ENCODE assay signal across 12 cellular contexts in genomic region chr5:150140830-150141229, GRCh38. TPM values are rescaled to one million over a fixed set of nuclear protein-coding genes. Genes with fewer than 3 reads are reported as not detected.
DNase-seq lines count a peak whose midpoint lies in the region; ATAC-seq, FAIRE-seq and TF ChIP-seq lines count a peak whose summit lies in the region.
"Had no signal": no experiment of that assay in that cellular context is flagged by ENCODE, and none has a peak within 500 bp of the region (broad histone marks: within the 10 kb centered on the region; RNA-seq: fewer than 3 reads in every experiment).

No MANE protein-coding gene starts in this region.

- H3K27me3 Mint-ChIP-seq in neural crest cell (ENCODE audit: low read depth): no peaks in the 10 kb centered on the region
- peaks cover 9% of the 10 kb centered on the region for H3K27me3 Mint-ChIP-seq in stimulated activated memory B cell treated with anti-CD40 and anti-IgM and Interleukin-4, amounts not matched to agents 10 μg/mL and 1 μg/mL and 100 μg/mL, for 72 hours

- peaks cover 78% of the 10 kb centered on the region for H3K4me1 Mint-ChIP-seq in neural crest cell
- peaks cover 5% of the 10 kb centered on the region for H3K4me1 Mint-ChIP-seq in stimulated activated memory B cell treated with anti-CD40 and anti-IgM and Interleukin-4, amounts not matched to agents 10 μg/mL and 1 μg/mL and 100 μg/mL, for 72 hours

- H3K9me3 ChIP-seq in esophagus (ENCODE audit: control insufficient read depth in 2 of 2, insufficient read depth in 1 of 2, low read depth in 1 of 2, low read length in 1 of 2): no peaks in the 10 kb centered on the region

- H3K36me3 ChIP-seq in esophagus (ENCODE audit: control insufficient read depth in 2 of 2, insufficient read depth in 2 of 2, low read length in 1 of 2) (no peaks in the 10 kb centered on the region), urinary bladder (ENCODE audit: insufficient read depth) (no peaks in the 10 kb centered on the region)

- H3K36me3 Mint-ChIP-seq in neural crest cell (ENCODE audit: low read depth): no peaks in the 10 kb centered on the region
- H3K36me3 Mint-ChIP-seq in stimulated activated memory B cell treated with anti-CD40 and anti-IgM and Interleukin-4, amounts not matched to agents 10 μg/mL and 1 μg/mL and 100 μg/mL, for 72 hours: no peaks in the 10 kb centered on the region

- H3K27ac ChIP-seq in esophagus (ENCODE audit: low read depth in 2 of 2, low read length in 1 of 2) (peak overlapping the region; percentile 68 to 78), urinary bladder (ENCODE audit: low read depth) (peak overlapping the region; percentile 23)
- H3K27ac ChIP-seq: PC-9 had no signal

- 64 to 66% methylated on average over 11 of the region's 11 CpGs for WGBS in esophagus, 2 donors
- 36% methylated on average over 11 of the region's 11 CpGs for WGBS in urinary bladder

- TF ChIP-seq CTCF in neural crest cell (conservative IDR thresholded peaks at IDR 0.05): no peak
- TF ChIP-seq CTCF in D721Med (IDR thresholded peaks at IDR 0.05; ENCODE audit: insufficient read depth, missing control alignments): no peak

- H3K4me1 ChIP-seq in esophagus (ENCODE audit: control insufficient read depth in 2 of 2, insufficient read depth in 2 of 2, low read length in 1 of 2) (peaks cover 3 to 25% of the 10 kb centered on the region in 2 donors), urinary bladder (ENCODE audit: insufficient read depth) (no peaks in the 10 kb centered on the region)

- no peaks in the 10 kb centered on the region for H3K9me3 Mint-ChIP-seq in neural crest cell
- no peaks in the 10 kb centered on the region for H3K9me3 Mint-ChIP-seq in stimulated activated memory B cell treated with anti-CD40 and anti-IgM and Interleukin-4, amounts not matched to agents 10 μg/mL and 1 μg/mL and 100 μg/mL, for 72 hours
- H3K9me3 Mint-ChIP-seq: effector memory CD8-positive, alpha-beta T cell had no signal

- FAIRE-seq in D721Med (lab: Jason Lieb, UNC): no peak

- H3K27ac Mint-ChIP-seq in neural crest cell (ENCODE audit: unreplicated experiment): no peak overlapping the region
- no peak overlapping the region for H3K27ac Mint-ChIP-seq in stimulated activated memory B cell treated with anti-CD40 and anti-IgM and Interleukin-4, amounts not matched to agents 10 μg/mL and 1 μg/mL and 100 μg/mL, for 72 hours

- peak overlapping the region; percentile 11 for H3K4me3 Mint-ChIP-seq in neural crest cell
- H3K4me3 Mint-ChIP-seq in stimulated activated memory B cell treated with anti-CD40 and anti-IgM and Interleukin-4, amounts not matched to agents 10 μg/mL and 1 μg/mL and 100 μg/mL, for 72 hours: no peak overlapping the region
- H3K4me3 Mint-ChIP-seq: effector memory CD8-positive, alpha-beta T cell had no signal

- DNase-seq in RPMI7951 (ENCODE audit: low read depth) (peak; percentile 92), neural crest cell (ENCODE audit: low read depth, low spot score) (no peak), NCI-H1092 (lab: John Stamatoyannopoulos, UW) (no peak), D721Med (ENCODE audit: insufficient read length, low spot score) (no peak)
- DNase-seq: activated T-cell treated with anti-CD3 and anti-CD28 coated beads, Interleukin-2, amount 50 U/mL, for 48 hours; effector memory CD8-positive, alpha-beta T cell; islet precursor cell; NCI-H1436 treated with DMSO at 0.1 percent for 48 hours; PC-9 had no signal

- no peak for ATAC-seq in stimulated activated memory B cell treated with anti-CD40 and anti-IgM and Interleukin-4, amounts not matched to agents 10 μg/mL and 1 μg/mL and 100 μg/mL, for 72 hours
- ATAC-seq: effector memory CD8-positive, alpha-beta T cell had no signal

- H3K4me3 ChIP-seq in esophagus (ENCODE audit: low read depth in 1 of 2, low read length in 2 of 2) (no peak overlapping the region), urinary bladder (ENCODE audit: low read depth, low read length) (no peak overlapping the region)
- H3K4me3 ChIP-seq: PC-9 had no signal

- H3K27me3 ChIP-seq in esophagus (ENCODE audit: control insufficient read depth in 1 of 2, insufficient read depth in 2 of 2, low read length in 2 of 2): no peaks in the 10 kb centered on the region

RNA-seq across cellular contexts. Expression of gene PDGFRB, which starts 14.8 kb away (rescaled TPM):
- 58.6 and 67.6 TPM in 2 replicates for total RNA-seq in RPMI7951 (2014; rRNA removed; shearing (Covaris generic))
- 1 to 10 TPM; 7.9 to 9.6 TPM for polyA plus RNA-seq in esophagus
- total RNA-seq in neural crest cell: 10.8 and 15.3 TPM in 2 replicates
- 112 TPM for total RNA-seq in urinary bladder
- polyA plus RNA-seq in urinary bladder: 79.4 TPM
- total RNA-seq: PC-9 had no signal

RNA-seq across cellular contexts. Expression of gene CDX1, which starts 25.7 kb away (rescaled TPM):
- total RNA-seq in RPMI7951 (2014; rRNA removed; shearing (Covaris generic)): 0.24 and 0.98 TPM in 2 replicates
- polyA plus RNA-seq in esophagus: under 1 TPM in 1 of 2 donors, not detected in 1; 0.08 TPM
- total RNA-seq in neural crest cell: not detected in 2 replicates
- 0.21 TPM for total RNA-seq in urinary bladder
- polyA plus RNA-seq in urinary bladder: not detected
- total RNA-seq: PC-9 had no signal

RNA-seq across cellular contexts. Expression of gene SLC6A7, which starts 49.0 kb away (rescaled TPM):
- not detected in 2 replicates for total RNA-seq in RPMI7951 (2014; rRNA removed; shearing (Covaris generic))
- polyA plus RNA-seq in esophagus (not detected), urinary bladder (0.01 TPM)
- total RNA-seq in neural crest cell (not detected in 2 replicates), urinary bladder (not detected)
- total RNA-seq: PC-9 had no signal

RNA-seq across cellular contexts. Expression of gene CSF1R, which starts 54.5 kb away (rescaled TPM):
- total RNA-seq in RPMI7951 (2014; rRNA removed; shearing (Covaris generic)): 2.5 and 4.3 TPM in 2 replicates
- polyA plus RNA-seq in esophagus (1 to 10 TPM; 2.0 to 4.9 TPM), urinary bladder (15.8 TPM)
- total RNA-seq in neural crest cell (not detected in 2 replicates), urinary bladder (24.5 TPM)
